23 cellular contexts compared by ENCODE assay signal in the genomic region with DNA sequence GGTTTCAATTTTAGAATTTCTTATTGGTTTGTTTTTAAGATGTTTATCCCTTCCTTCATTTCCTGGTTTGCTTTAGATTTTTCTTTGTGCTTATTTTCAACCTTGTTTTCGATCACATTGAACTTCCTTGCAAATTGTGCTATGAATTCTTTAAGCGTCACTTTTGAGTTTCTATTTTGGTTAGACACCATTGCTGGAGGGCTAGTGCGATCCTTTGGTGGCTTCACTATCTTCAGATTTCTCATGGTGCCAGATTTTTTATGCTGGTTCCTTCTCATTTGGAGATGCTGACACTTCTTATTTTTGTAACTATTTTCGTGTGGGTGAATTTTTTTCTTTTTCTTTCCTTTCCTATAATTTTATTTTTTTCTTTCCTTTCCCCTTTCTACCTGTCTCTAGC.
"Had no signal": no experiment of that assay in that cellular context is flagged by ENCODE, and none has a peak within 500 bp of the region (broad histone marks: within the 10 kb centered on the region; RNA-seq: fewer than 3 reads in every experiment).

No MANE protein-coding gene starts in this region.

- H3K36me3 Mint-ChIP-seq: activated CD8-positive, alpha-beta memory T cell treated with anti-CD3 and anti-CD28 coated beads, Interleukin-2, amount 10 ng/mL, durations not matched to agents 7 days and 5 days; activated naive CD8-positive, alpha-beta T cell; naive thymus-derived CD8-positive, alpha-beta T cell; stimulated activated naive B cell treated with anti-CD40 and anti-IgM and Interleukin-4, amounts not matched to agents 10 μg/mL and 1 μg/mL and 100 μg/mL, for 72 hours had no signal

- DNase-seq: activated B cell treated with CpG ODN at 0.5 μM for 24 hours; activated CD8-positive, alpha-beta memory T cell treated with anti-CD3 and anti-CD28 coated beads, Interleukin-2, amount 10 ng/mL, durations not matched to agents 7 days and 5 days; activated naive CD4-positive, alpha-beta T cell; esophagus squamous epithelium; heart right ventricle; lower lobe of right lung; stimulated activated CD4-positive, alpha-beta T cell treated with anti-CD3 and anti-CD28 coated beads, Interleukin-1b, Interleukin-23, amount 100 ng/mL, for 48 hours; stimulated activated CD4-positive, alpha-beta T cell treated with anti-CD3 and anti-CD28 coated beads, Interleukin-4, amount 100 ng/mL, for 4 hours; stomach had no signal

- H3K4me3 Mint-ChIP-seq: activated B cell treated with CpG ODN at 0.5 μM for 24 hours; activated CD4-positive, alpha-beta T cell treated with anti-CD3 and anti-CD28 coated beads for 36 hours; activated CD8-positive, alpha-beta memory T cell treated with anti-CD3 and anti-CD28 coated beads, Interleukin-2, amount 10 ng/mL, durations not matched to agents 7 days and 5 days; activated CD8-positive, alpha-beta T cell treated with anti-CD3 and anti-CD28 coated beads, Interleukin-2, amount 10 ng/mL, durations not matched to agents 7 days and 5 days; activated naive CD8-positive, alpha-beta T cell; central memory CD8-positive, alpha-beta T cell; dendritic cell treated with granulocyte-macrophage colony-stimulating factor and Interleukin-4, amounts not matched to agents 40 ng/mL and 50 ng/mL, for 4 days; naive thymus-derived CD8-positive, alpha-beta T cell; neural crest cell; stimulated activated naive B cell treated with anti-CD40 and anti-IgM and Interleukin-4, amounts not matched to agents 10 μg/mL and 1 μg/mL and 100 μg/mL, for 72 hours had no signal

- H3K4me1 Mint-ChIP-seq: activated B cell treated with CpG ODN at 0.5 μM for 24 hours; activated CD4-positive, alpha-beta T cell treated with anti-CD3 and anti-CD28 coated beads for 36 hours; activated CD8-positive, alpha-beta memory T cell treated with anti-CD3 and anti-CD28 coated beads, Interleukin-2, amount 10 ng/mL, durations not matched to agents 7 days and 5 days; central memory CD8-positive, alpha-beta T cell; naive thymus-derived CD8-positive, alpha-beta T cell; neural crest cell had no signal

- H3K27ac ChIP-seq: esophagus squamous epithelium, heart right ventricle, lower lobe of right lung, pancreas, prostate gland, stomach, suprapubic skin had no signal

- H3K4me2 ChIP-seq: smooth muscle cell had no signal

- H3K4me1 ChIP-seq: esophagus squamous epithelium, heart right ventricle, lower lobe of right lung, pancreas, prostate gland, stomach, suprapubic skin had no signal

- H3K4me3 ChIP-seq: esophagus squamous epithelium, heart right ventricle, lower lobe of right lung, pancreas, prostate gland, smooth muscle cell, stomach, suprapubic skin, tibial artery had no signal

- H3K36me3 ChIP-seq: esophagus squamous epithelium, heart right ventricle, lower lobe of right lung, pancreas, prostate gland, stomach, suprapubic skin, tibial artery had no signal

- H3K27me3 Mint-ChIP-seq: activated B cell treated with CpG ODN at 0.5 μM for 24 hours; activated CD4-positive, alpha-beta T cell treated with anti-CD3 and anti-CD28 coated beads for 36 hours; activated CD8-positive, alpha-beta memory T cell treated with anti-CD3 and anti-CD28 coated beads, Interleukin-2, amount 10 ng/mL, durations not matched to agents 7 days and 5 days; central memory CD8-positive, alpha-beta T cell had no signal

- H3K9me3 ChIP-seq: esophagus squamous epithelium, heart right ventricle, lower lobe of right lung, pancreas, prostate gland, stomach, suprapubic skin, tibial artery had no signal

- H3K27me3 ChIP-seq: esophagus squamous epithelium, suprapubic skin, tibial artery had no signal

- H3K9me3 Mint-ChIP-seq: activated B cell treated with CpG ODN at 0.5 μM for 24 hours; activated T-helper 2 cell treated with anti-CD3 and anti-CD28 coated beads, Interferon-gamma antibody, Interleukin-2, Interleukin-4, amounts not matched to agents 10 μg/mL and 5 μg/mL and 100 μg/mL, durations not matched to agents 14 hours and 24 hours and 36 hours; central memory CD8-positive, alpha-beta T cell; dendritic cell treated with granulocyte-macrophage colony-stimulating factor and Interleukin-4, amounts not matched to agents 40 ng/mL and 50 ng/mL, for 4 days; naive thymus-derived CD8-positive, alpha-beta T cell; neural crest cell; stimulated activated naive B cell treated with anti-CD40 and anti-IgM and Interleukin-4, amounts not matched to agents 10 μg/mL and 1 μg/mL and 100 μg/mL, for 72 hours had no signal

- H3K27ac Mint-ChIP-seq: activated B cell treated with CpG ODN at 0.5 μM for 24 hours; activated CD4-positive, alpha-beta T cell treated with anti-CD3 and anti-CD28 coated beads for 36 hours; activated CD8-positive, alpha-beta memory T cell treated with anti-CD3 and anti-CD28 coated beads, Interleukin-2, amount 10 ng/mL, durations not matched to agents 7 days and 5 days; activated CD8-positive, alpha-beta T cell treated with anti-CD3 and anti-CD28 coated beads, Interleukin-2, amount 10 ng/mL, durations not matched to agents 7 days and 5 days; activated naive CD8-positive, alpha-beta T cell; activated T-helper 2 cell treated with anti-CD3 and anti-CD28 coated beads, Interferon-gamma antibody, Interleukin-2, Interleukin-4, amounts not matched to agents 10 μg/mL and 5 μg/mL and 100 μg/mL, durations not matched to agents 14 hours and 24 hours and 36 hours; dendritic cell treated with granulocyte-macrophage colony-stimulating factor and Interleukin-4, amounts not matched to agents 40 ng/mL and 50 ng/mL, for 4 days; naive thymus-derived CD8-positive, alpha-beta T cell; stimulated activated naive B cell treated with anti-CD40 and anti-IgM and Interleukin-4, amounts not matched to agents 10 μg/mL and 1 μg/mL and 100 μg/mL, for 72 hours had no signal
